Comparison of ENCODE assay signal across 21 cellular contexts in the genomic region with DNA sequence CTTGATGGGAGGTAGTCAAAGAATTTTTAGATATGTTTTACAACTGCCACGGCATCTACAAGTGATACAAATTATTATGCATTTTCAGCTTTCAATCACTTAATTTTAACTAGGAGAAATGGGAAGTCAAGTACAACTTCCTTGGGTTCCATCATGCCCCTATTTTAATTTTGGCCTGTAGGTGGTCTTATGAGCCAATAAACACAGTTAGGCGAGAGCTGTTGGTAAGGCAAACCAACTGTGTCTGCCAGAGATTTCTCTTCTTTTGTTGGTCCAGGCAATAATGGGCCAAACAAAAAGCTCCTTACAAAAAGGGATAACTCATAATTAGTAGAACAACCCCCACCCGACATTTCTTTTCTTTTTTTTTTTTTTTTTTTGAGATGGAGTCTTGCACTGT.
"Had no signal": no experiment of that assay in that cellular context is flagged by ENCODE, and none has a peak within 500 bp of the region (broad histone marks: within the 10 kb centered on the region; RNA-seq: fewer than 3 reads in every experiment).

No MANE protein-coding gene starts in this region.

- H3K4me1 Mint-ChIP-seq: natural killer cell; neural crest cell; stimulated activated naive B cell treated with anti-CD40 and anti-IgM and Interleukin-4, amounts not matched to agents 10 μg/mL and 1 μg/mL and 100 μg/mL, for 72 hours; stimulated activated naive CD8-positive, alpha-beta T cell treated with anti-CD3 and anti-CD28 coated beads, Interleukin-15, amount 100 ng/mL, for 72 hours had no signal

- H3K4me3 ChIP-seq: hepatocyte, ovary, right atrium auricular region, sigmoid colon, skin epidermis, testis, tibial nerve, upper lobe of right lung, vagina had no signal

- H3K79me2 ChIP-seq: hepatocyte had no signal

- DNase-seq: dermis blood vessel endothelial cell; erythroblast; foreskin keratinocyte; head of caudate nucleus; kidney glomerular epithelial cell; natural killer cell; nucleus accumbens; ovary; sigmoid colon; stimulated activated CD4-positive, alpha-beta T cell treated with anti-CD3 and anti-CD28 coated beads, Interleukin-2, amount 100 ng/mL, for 24 hours; stimulated activated CD4-positive, alpha-beta T cell treated with anti-CD3 and anti-CD28 coated beads, Interleukin-4, amount 100 ng/mL, for 4 hours; stimulated activated naive B cell treated with anti-CD40 and anti-IgM and Interleukin-4, amounts not matched to agents 10 μg/mL and 1 μg/mL and 100 μg/mL, for 72 hours; stimulated activated naive CD8-positive, alpha-beta T cell treated with anti-CD3 and anti-CD28 coated beads, Interleukin-15, amount 100 ng/mL, for 72 hours; testis; upper lobe of right lung had no signal

- H3K36me3 Mint-ChIP-seq: natural killer cell; stimulated activated naive B cell treated with anti-CD40 and anti-IgM and Interleukin-4, amounts not matched to agents 10 μg/mL and 1 μg/mL and 100 μg/mL, for 72 hours had no signal

- H3K4me1 ChIP-seq: right atrium auricular region, sigmoid colon, testis, tibial nerve, upper lobe of right lung, vagina had no signal

- H3K4me2 ChIP-seq: hepatocyte had no signal

- H3K27ac ChIP-seq: foreskin keratinocyte, hepatocyte, ovary, right atrium auricular region, sigmoid colon, skin epidermis, testis, tibial nerve, upper lobe of right lung, vagina had no signal

- H3K4me3 Mint-ChIP-seq: natural killer cell; neural crest cell; stimulated activated naive B cell treated with anti-CD40 and anti-IgM and Interleukin-4, amounts not matched to agents 10 μg/mL and 1 μg/mL and 100 μg/mL, for 72 hours; stimulated activated naive CD8-positive, alpha-beta T cell treated with anti-CD3 and anti-CD28 coated beads, Interleukin-15, amount 100 ng/mL, for 72 hours had no signal

- H3K27me3 Mint-ChIP-seq: stimulated activated naive CD8-positive, alpha-beta T cell treated with anti-CD3 and anti-CD28 coated beads, Interleukin-15, amount 100 ng/mL, for 72 hours had no signal

- ATAC-seq: foreskin keratinocyte; natural killer cell; stimulated activated naive B cell treated with anti-CD40 and anti-IgM and Interleukin-4, amounts not matched to agents 10 μg/mL and 1 μg/mL and 100 μg/mL, for 72 hours; stimulated activated naive CD8-positive, alpha-beta T cell treated with anti-CD3 and anti-CD28 coated beads, Interleukin-15, amount 100 ng/mL, for 72 hours; upper lobe of right lung had no signal

- H3K36me3 ChIP-seq: ovary, right atrium auricular region, sigmoid colon, tibial nerve, upper lobe of right lung, vagina had no signal

- H3K27me3 ChIP-seq: foreskin keratinocyte, hepatocyte, ovary, right atrium auricular region, sigmoid colon, testis, upper lobe of right lung, vagina had no signal

- H3K9me3 Mint-ChIP-seq: natural killer cell; neural crest cell; stimulated activated naive B cell treated with anti-CD40 and anti-IgM and Interleukin-4, amounts not matched to agents 10 μg/mL and 1 μg/mL and 100 μg/mL, for 72 hours; stimulated activated naive CD8-positive, alpha-beta T cell treated with anti-CD3 and anti-CD28 coated beads, Interleukin-15, amount 100 ng/mL, for 72 hours had no signal

- H3K9me3 ChIP-seq: ovary, right atrium auricular region, sigmoid colon, testis, tibial nerve, upper lobe of right lung, vagina had no signal

- H2AFZ ChIP-seq: hepatocyte had no signal

- H3K27ac Mint-ChIP-seq: natural killer cell; stimulated activated naive B cell treated with anti-CD40 and anti-IgM and Interleukin-4, amounts not matched to agents 10 μg/mL and 1 μg/mL and 100 μg/mL, for 72 hours; stimulated activated naive CD8-positive, alpha-beta T cell treated with anti-CD3 and anti-CD28 coated beads, Interleukin-15, amount 100 ng/mL, for 72 hours had no signal
